ENCODE assay signal across 9 cellular contexts in genomic region chr19:6730153-6730804, GRCh38. TPM values are rescaled to one million over a fixed set of nuclear protein-coding genes. Genes with fewer than 3 reads are reported as not detected.
DNase-seq lines count a peak whose midpoint lies in the region; ATAC-seq, FAIRE-seq and TF ChIP-seq lines count a peak whose summit lies in the region.
"Had no signal": no experiment of that assay in that cellular context is flagged by ENCODE, and none has a peak within 500 bp of the region (broad histone marks: within the 10 kb centered on the region; RNA-seq: fewer than 3 reads in every experiment).

No MANE protein-coding gene starts in this region.

- ATAC-seq in HG02884 (IDR thresholded peaks at IDR 0.05; ENCODE audit: unreplicated experiment) (no peak), GM18858 (IDR thresholded peaks at IDR 0.05; ENCODE audit: unreplicated experiment) (no peak), GM21825 (IDR thresholded peaks at IDR 0.05; ENCODE audit: unreplicated experiment) (no peak)

- H3K4me1 ChIP-seq in H1 (replicated peaks in 1 of 4; ENCODE audit: control insufficient read depth in 3 of 4, insufficient read depth in 4 of 4, low read length in 3 of 4) (peaks cover 0 to 15% (median 9%) of the 10 kb centered on the region in 4 experiments; a peak in 6 of 7 replicates), osteoblast (ENCODE audit: insufficient read depth, low read length) (no peaks in the 10 kb centered on the region)

- 73% methylated on average over 8 of the region's 27 CpGs; no CpG with 5 or more reads in 1 of the 2 experiments for WGBS in H1 (ENCODE audit: extremely low coverage in 1 of 2, insufficient coverage in 1 of 2, insufficient read length in 1 of 2, insufficient replicate concordance in 2 of 2, low coverage in 1 of 2, low lambda C conversion rate in 2 of 2, missing lambda C conversion rate in 1 of 2), 2 experiments

- H3K18ac ChIP-seq in H1 (ENCODE audit: extremely low read depth, low read length) = no peak overlapping the region

- no peak overlapping the region for H2BK5ac ChIP-seq in H1 (ENCODE audit: low read depth, low read length)

- no peaks in the 10 kb centered on the region for H3K79me2 ChIP-seq in H1 (ENCODE audit: control insufficient read depth in 1 of 2, insufficient read depth in 2 of 2, low read length in 2 of 2)
- H3K79me2 ChIP-seq in osteoblast (ENCODE audit: insufficient read depth, low read length) = no peaks in the 10 kb centered on the region

- H3K27me3 ChIP-seq in H1 (replicated peaks in 1 of 4; ENCODE audit: control insufficient read depth in 3 of 4, extremely low read depth in 1 of 4, insufficient read depth in 3 of 4, low read length in 3 of 4) (no peaks in the 10 kb centered on the region), osteoblast (ENCODE audit: insufficient read depth, low read length) (no peaks in the 10 kb centered on the region)
- H3K27me3 ChIP-seq: cardiac muscle cell had no signal

- no peak overlapping the region for H3K4ac ChIP-seq in H1 (replicated peaks; ENCODE audit: insufficient read length, low read depth, low read length)

- no peak for FAIRE-seq in H1 (lab: Jason Lieb, UNC)

- no peak overlapping the region for H3K23ac ChIP-seq in H1 (ENCODE audit: insufficient read length)

- peaks cover 0 to 8% of the 10 kb centered on the region in 2 experiments for H4K20me1 ChIP-seq in H1 (replicated peaks in 1 of 2; ENCODE audit: control insufficient read depth in 1 of 2, insufficient read depth in 2 of 2, low read length in 2 of 2)
- no peaks in the 10 kb centered on the region for H4K20me1 ChIP-seq in osteoblast (ENCODE audit: insufficient read depth, low read length)

- no peak overlapping the region for H2BK20ac ChIP-seq in H1 (ENCODE audit: low read length)

- TF ChIP-seq CTCF in RWPE1 (conservative IDR thresholded peaks at IDR 0.05; ENCODE audit: low read depth) = no peak
- no peak for TF ChIP-seq CTCF in H1 (IDR thresholded peaks at IDR 0.05; ENCODE audit: control extremely low read depth in 1 of 3, insufficient read depth in 1 of 3, low read depth in 1 of 3, low read length in 3 of 3)
- TF ChIP-seq CTCF in osteoblast (IDR thresholded peaks at IDR 0.05; ENCODE audit: extremely low read depth, low read depth, low read length) = no peak

- H2BK12ac ChIP-seq in H1 (ENCODE audit: low read depth, low read length) = no peak overlapping the region

- H3K9ac ChIP-seq in H1 (replicated peaks in 1 of 4; ENCODE audit: extremely low read depth in 1 of 4, low read depth in 3 of 4, low read length in 3 of 4) = no peak overlapping the region

- H3K9me3 ChIP-seq in H1 (ENCODE audit: insufficient read depth in 2 of 2, low read depth in 1 of 2, low read length in 1 of 2) (no peaks in the 10 kb centered on the region), osteoblast (ENCODE audit: low read depth, low read length) (no peaks in the 10 kb centered on the region)

- H4K8ac ChIP-seq in H1 (ENCODE audit: extremely low read depth, insufficient read depth, low read length) = no peak overlapping the region

- H3K27ac ChIP-seq in RWPE1 = peak overlapping the region; percentile 50
- no peak overlapping the region for H3K27ac ChIP-seq in H1 (ENCODE audit: low read depth, low read length)
- H3K27ac ChIP-seq in osteoblast (ENCODE audit: low read depth, low read length) = no peak overlapping the region
- H3K27ac ChIP-seq: cardiac muscle cell had no signal

- no peak for TF ChIP-seq POLR2A in H1 (IDR thresholded peaks at IDR 0.05; ENCODE audit: control extremely low read depth in 1 of 2, low read depth in 2 of 2, low read length in 2 of 2)

- peaks cover 0 to 5% (median 0%) of the 10 kb centered on the region in 4 experiments; a peak in 1 of 8 replicates for H3K36me3 ChIP-seq in H1 (ENCODE audit: control insufficient read depth in 2 of 4, insufficient read depth in 4 of 4, low read length in 3 of 4)
- no peaks in the 10 kb centered on the region for H3K36me3 ChIP-seq in osteoblast (ENCODE audit: insufficient read depth, low read length)
- H3K36me3 ChIP-seq: cardiac muscle cell had no signal

- H3K4me2 ChIP-seq in H1 (ENCODE audit: insufficient read depth in 1 of 2, low read depth in 2 of 2, low read length in 2 of 2) (peak overlapping the region; percentile 26 to 50), osteoblast (ENCODE audit: insufficient read depth, low read length) (no peak overlapping the region)

- no peak overlapping the region for H3K56ac ChIP-seq in H1 (replicated peaks; ENCODE audit: insufficient read length, low read depth, low read length)

- no peaks in the 10 kb centered on the region; the same call in 1 of the 2 replicates for H3K79me1 ChIP-seq in H1 (ENCODE audit: low read depth, low read length)

- H4K5ac ChIP-seq in H1 (ENCODE audit: insufficient read length, low read depth, low read length) = peak overlapping the region; percentile 64

- no peak for TF ChIP-seq RAD21 in H1 (IDR thresholded peaks at IDR 0.05 in 1 of 2, conservative IDR thresholded peaks at IDR 0.05 in 1 of 2; ENCODE audit: low read depth in 2 of 2, low read length in 2 of 2)

- no peak overlapping the region for H2AK5ac ChIP-seq in H1 (ENCODE audit: low read depth, low read length)

- no peak overlapping the region for H2BK15ac ChIP-seq in H1 (ENCODE audit: low read length)

- POLR2A ChIA-PET in RWPE1 (lab: Yijun Ruan, JAX; ENCODE audit: low non-redundant PET) = no interaction called here
- POLR2A ChIA-PET in H1 (lab: Charles Lee; ENCODE audit: partially characterized antibody) = interaction anchor here (1.3 to 3.2 kb wide), 3 partner anchors 10 to 24 kb away, joined by 3 to 14 read pairs (median 4); no protein-coding TSS in a partner anchor

- H2AFZ ChIP-seq in H1 (ENCODE audit: low read length) = no peak overlapping the region
- no peak overlapping the region for H2AFZ ChIP-seq in osteoblast (ENCODE audit: low read length)

- CTCF ChIA-PET in RWPE1 (lab: Yijun Ruan, JAX) = no interaction called here
- CTCF ChIA-PET in H1 (lab: Charles Lee; ENCODE audit: partially characterized antibody) = interaction anchor here (0.6 to 2.3 kb wide), 4 partner anchors 14 to 225 kb away, joined by 3 to 6 read pairs (median 4); no protein-coding TSS in a partner anchor

- no peak overlapping the region for H2BK120ac ChIP-seq in H1 (replicated peaks; ENCODE audit: low read depth, low read length)

- H3K14ac ChIP-seq in H1 (ENCODE audit: insufficient read length) = no peak overlapping the region

- no peaks in the 10 kb centered on the region for H3K23me2 ChIP-seq in H1 (ENCODE audit: low read depth, low read length)

- DNase-seq in D341Med (ENCODE audit: low spot score) = peak; percentile 46
- DNase-seq in RWPE1 (ENCODE audit: low spot score) = no peak
- peak; percentile 82 to 91 for DNase-seq in H1 (ENCODE audit: low read depth in 1 of 2, low spot score in 2 of 2)
- peak; percentile 87 for DNase-seq in osteoblast (ENCODE audit: insufficient read length, low spot score, missing footprints)
- no peak for DNase-seq in KG1 (lab: John Stamatoyannopoulos, UW)

- TF ChIP-seq EP300 in H1 (IDR thresholded peaks at IDR 0.05; ENCODE audit: borderline replicate concordance in 1 of 2, low read depth in 2 of 2, low read length in 2 of 2) = no peak

- H3K4me3 ChIP-seq in H1 (ENCODE audit: extremely low read depth in 1 of 4, insufficient read depth in 2 of 4, low read depth in 3 of 4, low read length in 4 of 4) = peak overlapping the region; percentile 13 to 41 (median 28); a peak in 4 of 8 replicates
- no peak overlapping the region for H3K4me3 ChIP-seq in osteoblast (ENCODE audit: insufficient read depth, low read length)
- H3K4me3 ChIP-seq: cardiac muscle cell had no signal

- H4K91ac ChIP-seq in H1 (replicated peaks; ENCODE audit: insufficient read length, low read length) = no peak overlapping the region

RNA-seq across cellular contexts. Expression of gene GPR108, which starts 7.1 kb away (rescaled TPM):
- total RNA-seq in H1 (2021; fragmentation: NEBNext Ultra II Directional; extraction: Animal tissue kit (Norgen Biotek cat#: 25700)) = 34.9 and 35.3 TPM in 2 replicates
- polyA plus RNA-seq in H1 (2011; rRNA removed) = 46.0 and 63.9 TPM in 2 replicates
- 52.1 TPM for polyA plus RNA-seq in H1 (2011; cell fraction: cytosol; rRNA removed)
- 160 TPM for polyA plus RNA-seq in H1 (2011; cell fraction: nucleus; rRNA removed)
- 35.3 to 46.7 TPM (median 38.7 TPM) in 4 replicates for polyA plus RNA-seq in H1 (2012, experiment 1 of 2)
- 36.3 TPM for polyA plus RNA-seq in H1 (2012, experiment 2 of 2)
- polyA plus RNA-seq in H1 (2013, experiment 1 of 2) = 47.8 TPM
- polyA plus RNA-seq in H1 (2013, experiment 2 of 2) = 49.9 TPM
- 30.4 and 47.5 TPM in 2 replicates for polyA minus RNA-seq in H1 (2011; rRNA and poly(A)+ RNA removed)
- polyA minus RNA-seq in H1 (2011; cell fraction: cytosol; rRNA and poly(A)+ RNA removed) = 15.0 TPM
- polyA minus RNA-seq in H1 (2011; cell fraction: nucleus; rRNA and poly(A)+ RNA removed) = 23.3 TPM
- 42.3 and 52.2 TPM in 2 replicates for total RNA-seq in osteoblast

RNA-seq across cellular contexts. Expression of gene TRIP10, which starts 9.2 kb away (rescaled TPM):
- 69.3 and 69.5 TPM in 2 replicates for total RNA-seq in H1 (2021; fragmentation: NEBNext Ultra II Directional; extraction: Animal tissue kit (Norgen Biotek cat#: 25700))
- 27.8 and 38.0 TPM in 2 replicates for polyA plus RNA-seq in H1 (2011; rRNA removed)
- 46.0 TPM for polyA plus RNA-seq in H1 (2011; cell fraction: cytosol; rRNA removed)
- polyA plus RNA-seq in H1 (2011; cell fraction: nucleus; rRNA removed) = 69.9 TPM
- 66.1 to 83.1 TPM (median 77.4 TPM) in 4 replicates for polyA plus RNA-seq in H1 (2012, experiment 1 of 2)
- 58.7 TPM for polyA plus RNA-seq in H1 (2012, experiment 2 of 2)
- polyA plus RNA-seq in H1 (2013, experiment 1 of 2) = 63.3 TPM
- 64.1 TPM for polyA plus RNA-seq in H1 (2013, experiment 2 of 2)
- polyA minus RNA-seq in H1 (2011; rRNA and poly(A)+ RNA removed) = 23.1 and 26.9 TPM in 2 replicates
- polyA minus RNA-seq in H1 (2011; cell fraction: cytosol; rRNA and poly(A)+ RNA removed) = 28.1 TPM
- 24.9 TPM for polyA minus RNA-seq in H1 (2011; cell fraction: nucleus; rRNA and poly(A)+ RNA removed)
- total RNA-seq in osteoblast = 32.4 and 36.2 TPM in 2 replicates

RNA-seq across cellular contexts. Expression of gene C3, which starts 9.8 kb away (rescaled TPM):
- total RNA-seq in H1 (2021; fragmentation: NEBNext Ultra II Directional; extraction: Animal tissue kit (Norgen Biotek cat#: 25700)) = 4.2 and 6.4 TPM in 2 replicates
- 12.8 and 16.6 TPM in 2 replicates for polyA plus RNA-seq in H1 (2011; rRNA removed)
- polyA plus RNA-seq in H1 (2011; cell fraction: cytosol; rRNA removed) = 16.0 TPM
- 34.2 TPM for polyA plus RNA-seq in H1 (2011; cell fraction: nucleus; rRNA removed)
- polyA plus RNA-seq in H1 (2012, experiment 1 of 2) = 11.3 to 16.8 TPM (median 13.0 TPM) in 4 replicates
- polyA plus RNA-seq in H1 (2012, experiment 2 of 2) = 13.6 TPM
- polyA plus RNA-seq in H1 (2013, experiment 1 of 2) = 22.5 TPM
- polyA plus RNA-seq in H1 (2013, experiment 2 of 2) = 24.4 TPM
- 16.2 and 28.8 TPM in 2 replicates for polyA minus RNA-seq in H1 (2011; rRNA and poly(A)+ RNA removed)
- polyA minus RNA-seq in H1 (2011; cell fraction: cytosol; rRNA and poly(A)+ RNA removed) = 31.9 TPM
- polyA minus RNA-seq in H1 (2011; cell fraction: nucleus; rRNA and poly(A)+ RNA removed) = 33.2 TPM
- 5.0 and 14.1 TPM in 2 replicates for total RNA-seq in osteoblast

RNA-seq across cellular contexts. Expression of gene SH2D3A, which starts 37.0 kb away (rescaled TPM):
- 20.0 and 22.1 TPM in 2 replicates for total RNA-seq in H1 (2021; fragmentation: NEBNext Ultra II Directional; extraction: Animal tissue kit (Norgen Biotek cat#: 25700))
- 14.5 and 22.8 TPM in 2 replicates for polyA plus RNA-seq in H1 (2011; rRNA removed)
- 18.8 TPM for polyA plus RNA-seq in H1 (2011; cell fraction: cytosol; rRNA removed)
- 34.1 TPM for polyA plus RNA-seq in H1 (2011; cell fraction: nucleus; rRNA removed)
- polyA plus RNA-seq in H1 (2012, experiment 1 of 2) = 12.6 to 18.8 TPM (median 17.6 TPM) in 4 replicates
- 15.0 TPM for polyA plus RNA-seq in H1 (2012, experiment 2 of 2)
- polyA plus RNA-seq in H1 (2013, experiment 1 of 2) = 32.0 TPM
- polyA plus RNA-seq in H1 (2013, experiment 2 of 2) = 29.0 TPM
- polyA minus RNA-seq in H1 (2011; rRNA and poly(A)+ RNA removed) = 6.1 and 7.2 TPM in 2 replicates
- 9.0 TPM for polyA minus RNA-seq in H1 (2011; cell fraction: cytosol; rRNA and poly(A)+ RNA removed)
- 11.2 TPM for polyA minus RNA-seq in H1 (2011; cell fraction: nucleus; rRNA and poly(A)+ RNA removed)
- not detected in 2 replicates for total RNA-seq in osteoblast

RNA-seq across cellular contexts. Expression of gene VAV1, which starts 42.2 kb away (rescaled TPM):
- total RNA-seq in H1 (2021; fragmentation: NEBNext Ultra II Directional; extraction: Animal tissue kit (Norgen Biotek cat#: 25700)) = 0.21 and 0.22 TPM in 2 replicates
- 0.21 and 0.46 TPM in 2 replicates for polyA plus RNA-seq in H1 (2011; rRNA removed)
- 0.31 TPM for polyA plus RNA-seq in H1 (2011; cell fraction: cytosol; rRNA removed)
- 0.61 TPM for polyA plus RNA-seq in H1 (2011; cell fraction: nucleus; rRNA removed)
- 0.56 to 0.67 TPM (median 0.58 TPM) in 3 of 4 replicates, not detected in the other for polyA plus RNA-seq in H1 (2012, experiment 1 of 2)
- 0.18 TPM for polyA plus RNA-seq in H1 (2012, experiment 2 of 2)
- 3.1 TPM for polyA plus RNA-seq in H1 (2013, experiment 1 of 2)
- 2.7 TPM for polyA plus RNA-seq in H1 (2013, experiment 2 of 2)
- 0.47 and 1.2 TPM in 2 replicates for polyA minus RNA-seq in H1 (2011; rRNA and poly(A)+ RNA removed)
- 1.6 TPM for polyA minus RNA-seq in H1 (2011; cell fraction: cytosol; rRNA and poly(A)+ RNA removed)
- not detected for polyA minus RNA-seq in H1 (2011; cell fraction: nucleus; rRNA and poly(A)+ RNA removed)
- total RNA-seq in osteoblast = 0.36 TPM in 1 of 2 replicates, not detected in the other
- total RNA-seq: cardiac muscle cell had no signal
- polyA plus RNA-seq: cardiac muscle cell had no signal

Comparison
In these comparisons a context has a peak if more than half of its experiments do, and no peak if none do; other contexts are left out.
1. DNase-seq: peak in D341Med (single experiment), H1 (2 of 2) and osteoblast (single experiment); none in RWPE1 (single experiment) and KG1 (single experiment).